Comparison of ENCODE assay signal across 23 cellular contexts in the genomic region with DNA sequence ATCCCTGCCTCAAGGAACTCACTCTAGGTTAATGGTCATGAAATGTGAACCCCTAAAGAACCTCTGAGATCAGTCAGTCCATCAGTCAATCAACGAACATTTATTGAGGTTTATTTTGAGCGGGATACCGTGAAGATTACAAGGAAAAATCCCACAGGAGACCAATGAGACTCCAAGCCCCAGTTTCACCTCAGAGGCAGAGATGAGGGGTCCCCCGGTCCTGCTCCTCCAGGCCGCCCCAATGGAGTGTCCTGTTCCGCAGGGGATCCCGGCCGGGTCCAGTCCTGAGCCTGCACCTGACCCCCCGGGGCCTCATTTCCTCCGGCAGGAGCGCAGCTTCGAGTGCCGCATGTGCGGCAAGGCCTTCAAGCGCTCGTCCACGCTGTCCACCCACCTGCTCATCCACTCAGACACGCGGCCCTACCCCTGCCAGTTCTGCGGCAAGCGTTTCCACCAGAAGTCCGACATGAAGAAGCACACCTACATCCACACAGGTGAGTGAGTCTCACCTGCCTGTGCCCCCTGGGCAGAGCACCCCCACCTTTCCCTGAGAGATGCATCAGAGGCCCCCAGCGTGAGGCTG. TPM values are rescaled to one million over a fixed set of nuclear protein-coding genes. Genes with fewer than 3 reads are reported as not detected.
"Had no signal": no experiment of that assay in that cellular context is flagged by ENCODE, and none has a peak within 500 bp of the region (broad histone marks: within the 10 kb centered on the region; RNA-seq: fewer than 3 reads in every experiment).

No MANE protein-coding gene starts in this region.

- H3K4me3 ChIP-seq: ascending aorta, coronary artery, heart right ventricle, lung, right atrium auricular region, suprapubic skin, transverse colon, uterus had no signal

- H3K27ac Mint-ChIP-seq: activated naive CD4-positive, alpha-beta T cell treated with anti-CD3 and anti-CD28 coated beads, Interleukin-2, amount 50 U/mL, for 24 hours; activated T-cell treated with anti-CD3 and anti-CD28 coated beads, Interleukin-2, amount 50 U/mL, for 72 hours; mesothelial cell of epicardium; progenitor cell of endocrine pancreas; stimulated activated naive CD8-positive, alpha-beta T cell treated with anti-CD3 and anti-CD28 coated beads, Interleukin-15, Interleukin-2, amounts not matched to agents 100 ng/mL and 50 ng/mL, for 24 hours; T-helper 2 cell treated with Interferon-gamma antibody and Interleukin-4, amounts not matched to agents 5 μg/mL and 100 μg/mL, for 36 hours had no signal

- H3K36me3 ChIP-seq: ascending aorta, heart right ventricle, right atrium auricular region, suprapubic skin, transverse colon, uterus had no signal

- H3K27me3 ChIP-seq: ascending aorta, right atrium auricular region, uterus had no signal

- H3K27ac ChIP-seq: ascending aorta, coronary artery, heart right ventricle, right atrium auricular region, suprapubic skin, transverse colon, uterus had no signal

- DNase-seq: activated CD4-positive, alpha-beta T cell treated with anti-CD3 and anti-CD28 coated beads, Interleukin-2, amount 50 U/mL, for 4 hours; activated effector memory CD4-positive, alpha-beta T cell treated with anti-CD3 and anti-CD28 coated beads, Interleukin-2, amount 50 U/mL, for 16 hours; activated T-cell treated with anti-CD3 and anti-CD28 coated beads, Interleukin-2, amount 50 U/mL, for 72 hours; effector CD4-positive, alpha-beta T cell; heart right ventricle; stimulated activated CD4-positive, alpha-beta T cell treated with anti-CD3 and anti-CD28 coated beads, Interleukin-2, amount 100 ng/mL, for 24 hours; transverse colon; uterus had no signal

- ATAC-seq: activated T-cell treated with anti-CD3 and anti-CD28 coated beads, Interleukin-2, amount 50 U/mL, for 72 hours; heart right ventricle had no signal

- H3K4me1 ChIP-seq: ascending aorta, uterus had no signal

- H3K4me3 Mint-ChIP-seq: activated naive CD4-positive, alpha-beta T cell treated with anti-CD3 and anti-CD28 coated beads, Interleukin-2, amount 50 U/mL, for 24 hours; activated T-cell treated with anti-CD3 and anti-CD28 coated beads, Interleukin-2, amount 50 U/mL, for 72 hours; central memory CD8-positive, alpha-beta T cell; mesothelial cell of epicardium; neural crest cell; stimulated activated naive CD8-positive, alpha-beta T cell treated with anti-CD3 and anti-CD28 coated beads, Interleukin-15, Interleukin-2, amounts not matched to agents 100 ng/mL and 50 ng/mL, for 24 hours; T-helper 2 cell treated with Interferon-gamma antibody and Interleukin-4, amounts not matched to agents 5 μg/mL and 100 μg/mL, for 36 hours had no signal

- FAIRE-seq: TTC549 had no signal

- H3K9me3 ChIP-seq: ascending aorta, heart right ventricle, right atrium auricular region, suprapubic skin, transverse colon, uterus had no signal

- H3K9me3 Mint-ChIP-seq: activated naive CD4-positive, alpha-beta T cell treated with anti-CD3 and anti-CD28 coated beads, Interleukin-2, amount 50 U/mL, for 24 hours; central memory CD8-positive, alpha-beta T cell; mesothelial cell of epicardium; stimulated activated naive CD8-positive, alpha-beta T cell treated with anti-CD3 and anti-CD28 coated beads, Interleukin-15, Interleukin-2, amounts not matched to agents 100 ng/mL and 50 ng/mL, for 24 hours had no signal

- H3K36me3 Mint-ChIP-seq: activated naive CD4-positive, alpha-beta T cell treated with anti-CD3 and anti-CD28 coated beads, Interleukin-2, amount 50 U/mL, for 24 hours; mesothelial cell of epicardium had no signal

RNA-seq across cellular contexts. Expression of gene GFI1B, which starts 11.0 kb away (rescaled TPM):
- total RNA-seq: activated CD8-positive, alpha-beta memory T cell treated with anti-CD3 and anti-CD28 coated beads for 36 hours; ascending aorta; mesothelial cell of epicardium; neural crest cell; omental fat pad; suprapubic skin had no signal
